ENCODE assay signal across 2 cellular contexts in the genomic region with DNA sequence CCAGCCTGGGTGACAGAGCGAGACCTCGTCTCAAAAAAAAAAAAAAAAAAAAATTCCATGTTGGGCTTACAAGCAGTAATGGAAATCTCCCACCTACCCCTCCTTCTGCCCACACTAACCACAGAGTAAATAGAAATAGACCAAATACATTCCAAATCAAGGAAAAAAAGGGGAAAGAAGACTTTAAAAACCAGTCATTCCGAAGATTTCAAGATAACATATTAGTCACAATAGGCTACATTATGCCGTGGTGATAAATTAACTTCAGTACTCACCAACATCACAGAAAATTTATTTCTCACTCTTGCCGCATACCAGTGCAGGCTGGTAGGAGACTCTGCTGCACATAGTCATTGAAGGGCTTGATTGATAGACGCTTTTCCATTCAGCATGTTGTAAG.
TF ChIP-seq lines count a peak whose summit lies in the region.

No MANE protein-coding gene starts in this region.

TF ChIP-seq in HepG2, 621 proteins besides CTCF, POLR2A, EP300 and RAD21:
- TF ChIP-seq, protein P1, sequence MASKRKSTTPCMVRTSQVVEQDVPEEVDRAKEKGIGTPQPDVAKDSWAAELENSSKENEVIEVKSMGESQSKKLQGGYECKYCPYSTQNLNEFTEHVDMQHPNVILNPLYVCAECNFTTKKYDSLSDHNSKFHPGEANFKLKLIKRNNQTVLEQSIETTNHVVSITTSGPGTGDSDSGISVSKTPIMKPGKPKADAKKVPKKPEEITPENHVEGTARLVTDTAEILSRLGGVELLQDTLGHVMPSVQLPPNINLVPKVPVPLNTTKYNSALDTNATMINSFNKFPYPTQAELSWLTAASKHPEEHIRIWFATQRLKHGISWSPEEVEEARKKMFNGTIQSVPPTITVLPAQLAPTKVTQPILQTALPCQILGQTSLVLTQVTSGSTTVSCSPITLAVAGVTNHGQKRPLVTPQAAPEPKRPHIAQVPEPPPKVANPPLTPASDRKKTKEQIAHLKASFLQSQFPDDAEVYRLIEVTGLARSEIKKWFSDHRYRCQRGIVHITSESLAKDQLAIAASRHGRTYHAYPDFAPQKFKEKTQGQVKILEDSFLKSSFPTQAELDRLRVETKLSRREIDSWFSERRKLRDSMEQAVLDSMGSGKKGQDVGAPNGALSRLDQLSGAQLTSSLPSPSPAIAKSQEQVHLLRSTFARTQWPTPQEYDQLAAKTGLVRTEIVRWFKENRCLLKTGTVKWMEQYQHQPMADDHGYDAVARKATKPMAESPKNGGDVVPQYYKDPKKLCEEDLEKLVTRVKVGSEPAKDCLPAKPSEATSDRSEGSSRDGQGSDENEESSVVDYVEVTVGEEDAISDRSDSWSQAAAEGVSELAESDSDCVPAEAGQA (IDR thresholded peaks at IDR 0.05; ENCODE audit: low read depth) = no peak
- TF ChIP-seq, protein P1 (CRISPR knock-in tag; IDR thresholded peaks at IDR 0.05; ENCODE audit: borderline replicate concordance) = no peak
- TF ChIP-seq, protein P2, sequence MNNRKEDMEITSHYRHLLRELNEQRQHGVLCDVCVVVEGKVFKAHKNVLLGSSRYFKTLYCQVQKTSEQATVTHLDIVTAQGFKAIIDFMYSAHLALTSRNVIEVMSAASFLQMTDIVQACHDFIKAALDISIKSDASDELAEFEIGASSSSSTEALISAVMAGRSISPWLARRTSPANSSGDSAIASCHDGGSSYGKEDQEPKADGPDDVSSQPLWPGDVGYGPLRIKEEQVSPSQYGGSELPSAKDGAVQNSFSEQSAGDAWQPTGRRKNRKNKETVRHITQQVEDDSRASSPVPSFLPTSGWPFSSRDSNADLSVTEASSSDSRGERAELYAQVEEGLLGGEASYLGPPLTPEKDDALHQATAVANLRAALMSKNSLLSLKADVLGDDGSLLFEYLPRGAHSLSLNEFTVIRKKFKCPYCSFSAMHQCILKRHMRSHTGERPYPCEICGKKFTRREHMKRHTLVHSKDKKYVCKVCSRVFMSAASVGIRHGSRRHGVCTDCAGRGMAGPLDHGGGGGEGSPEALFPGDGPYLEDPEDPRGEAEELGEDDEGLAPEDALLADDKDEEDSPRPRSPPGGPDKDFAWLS (CRISPR knock-in tag; IDR thresholded peaks at IDR 0.05; ENCODE audit: borderline replicate concordance) = no peak
- TF ChIP-seq RELA (CRISPR knock-in tag; IDR thresholded peaks at IDR 0.05) (no peak), ZBTB21 (CRISPR knock-in tag; IDR thresholded peaks at IDR 0.05) (no peak), NR2F6 (IDR thresholded peaks at IDR 0.05) (no peak), NR2F6 (CRISPR knock-in tag; IDR thresholded peaks at IDR 0.05) (no peak), HDAC1 (CRISPR knock-in tag; IDR thresholded peaks at IDR 0.05) (no peak)

TF ChIP-seq in H1, 55 proteins besides CTCF, POLR2A, EP300 and RAD21:
- TF ChIP-seq ASH2L (IDR thresholded peaks at IDR 0.05; ENCODE audit: low read length) (no peak), SRF (IDR thresholded peaks at IDR 0.05; ENCODE audit: low read depth, low read length) (no peak), SIN3A (conservative IDR thresholded peaks at IDR 0.05 in 1 of 2, IDR thresholded peaks at IDR 0.05 in 1 of 2; ENCODE audit: low read depth in 1 of 2, low read length in 2 of 2) (no peak), SP1 (IDR thresholded peaks at IDR 0.05; ENCODE audit: low read depth, low read length) (no peak), HDAC2 (IDR thresholded peaks at IDR 0.05; ENCODE audit: borderline replicate concordance in 1 of 2, low read depth in 2 of 2, low read length in 2 of 2) (no peak), CREB1 (IDR thresholded peaks at IDR 0.05) (no peak), SAP30 (IDR thresholded peaks at IDR 0.05; ENCODE audit: insufficient read depth, insufficient replicate concordance, low read length) (no peak), GABPA (IDR thresholded peaks at IDR 0.05; ENCODE audit: borderline replicate concordance, insufficient read depth, low read length) (no peak), KDM5A (IDR thresholded peaks at IDR 0.05; ENCODE audit: low read length) (no peak)
- TF ChIP-seq, protein P3, sequence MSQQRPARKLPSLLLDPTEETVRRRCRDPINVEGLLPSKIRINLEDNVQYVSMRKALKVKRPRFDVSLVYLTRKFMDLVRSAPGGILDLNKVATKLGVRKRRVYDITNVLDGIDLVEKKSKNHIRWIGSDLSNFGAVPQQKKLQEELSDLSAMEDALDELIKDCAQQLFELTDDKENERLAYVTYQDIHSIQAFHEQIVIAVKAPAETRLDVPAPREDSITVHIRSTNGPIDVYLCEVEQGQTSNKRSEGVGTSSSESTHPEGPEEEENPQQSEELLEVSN (IDR thresholded peaks at IDR 0.05) = no peak
- TF ChIP-seq, protein P4, sequence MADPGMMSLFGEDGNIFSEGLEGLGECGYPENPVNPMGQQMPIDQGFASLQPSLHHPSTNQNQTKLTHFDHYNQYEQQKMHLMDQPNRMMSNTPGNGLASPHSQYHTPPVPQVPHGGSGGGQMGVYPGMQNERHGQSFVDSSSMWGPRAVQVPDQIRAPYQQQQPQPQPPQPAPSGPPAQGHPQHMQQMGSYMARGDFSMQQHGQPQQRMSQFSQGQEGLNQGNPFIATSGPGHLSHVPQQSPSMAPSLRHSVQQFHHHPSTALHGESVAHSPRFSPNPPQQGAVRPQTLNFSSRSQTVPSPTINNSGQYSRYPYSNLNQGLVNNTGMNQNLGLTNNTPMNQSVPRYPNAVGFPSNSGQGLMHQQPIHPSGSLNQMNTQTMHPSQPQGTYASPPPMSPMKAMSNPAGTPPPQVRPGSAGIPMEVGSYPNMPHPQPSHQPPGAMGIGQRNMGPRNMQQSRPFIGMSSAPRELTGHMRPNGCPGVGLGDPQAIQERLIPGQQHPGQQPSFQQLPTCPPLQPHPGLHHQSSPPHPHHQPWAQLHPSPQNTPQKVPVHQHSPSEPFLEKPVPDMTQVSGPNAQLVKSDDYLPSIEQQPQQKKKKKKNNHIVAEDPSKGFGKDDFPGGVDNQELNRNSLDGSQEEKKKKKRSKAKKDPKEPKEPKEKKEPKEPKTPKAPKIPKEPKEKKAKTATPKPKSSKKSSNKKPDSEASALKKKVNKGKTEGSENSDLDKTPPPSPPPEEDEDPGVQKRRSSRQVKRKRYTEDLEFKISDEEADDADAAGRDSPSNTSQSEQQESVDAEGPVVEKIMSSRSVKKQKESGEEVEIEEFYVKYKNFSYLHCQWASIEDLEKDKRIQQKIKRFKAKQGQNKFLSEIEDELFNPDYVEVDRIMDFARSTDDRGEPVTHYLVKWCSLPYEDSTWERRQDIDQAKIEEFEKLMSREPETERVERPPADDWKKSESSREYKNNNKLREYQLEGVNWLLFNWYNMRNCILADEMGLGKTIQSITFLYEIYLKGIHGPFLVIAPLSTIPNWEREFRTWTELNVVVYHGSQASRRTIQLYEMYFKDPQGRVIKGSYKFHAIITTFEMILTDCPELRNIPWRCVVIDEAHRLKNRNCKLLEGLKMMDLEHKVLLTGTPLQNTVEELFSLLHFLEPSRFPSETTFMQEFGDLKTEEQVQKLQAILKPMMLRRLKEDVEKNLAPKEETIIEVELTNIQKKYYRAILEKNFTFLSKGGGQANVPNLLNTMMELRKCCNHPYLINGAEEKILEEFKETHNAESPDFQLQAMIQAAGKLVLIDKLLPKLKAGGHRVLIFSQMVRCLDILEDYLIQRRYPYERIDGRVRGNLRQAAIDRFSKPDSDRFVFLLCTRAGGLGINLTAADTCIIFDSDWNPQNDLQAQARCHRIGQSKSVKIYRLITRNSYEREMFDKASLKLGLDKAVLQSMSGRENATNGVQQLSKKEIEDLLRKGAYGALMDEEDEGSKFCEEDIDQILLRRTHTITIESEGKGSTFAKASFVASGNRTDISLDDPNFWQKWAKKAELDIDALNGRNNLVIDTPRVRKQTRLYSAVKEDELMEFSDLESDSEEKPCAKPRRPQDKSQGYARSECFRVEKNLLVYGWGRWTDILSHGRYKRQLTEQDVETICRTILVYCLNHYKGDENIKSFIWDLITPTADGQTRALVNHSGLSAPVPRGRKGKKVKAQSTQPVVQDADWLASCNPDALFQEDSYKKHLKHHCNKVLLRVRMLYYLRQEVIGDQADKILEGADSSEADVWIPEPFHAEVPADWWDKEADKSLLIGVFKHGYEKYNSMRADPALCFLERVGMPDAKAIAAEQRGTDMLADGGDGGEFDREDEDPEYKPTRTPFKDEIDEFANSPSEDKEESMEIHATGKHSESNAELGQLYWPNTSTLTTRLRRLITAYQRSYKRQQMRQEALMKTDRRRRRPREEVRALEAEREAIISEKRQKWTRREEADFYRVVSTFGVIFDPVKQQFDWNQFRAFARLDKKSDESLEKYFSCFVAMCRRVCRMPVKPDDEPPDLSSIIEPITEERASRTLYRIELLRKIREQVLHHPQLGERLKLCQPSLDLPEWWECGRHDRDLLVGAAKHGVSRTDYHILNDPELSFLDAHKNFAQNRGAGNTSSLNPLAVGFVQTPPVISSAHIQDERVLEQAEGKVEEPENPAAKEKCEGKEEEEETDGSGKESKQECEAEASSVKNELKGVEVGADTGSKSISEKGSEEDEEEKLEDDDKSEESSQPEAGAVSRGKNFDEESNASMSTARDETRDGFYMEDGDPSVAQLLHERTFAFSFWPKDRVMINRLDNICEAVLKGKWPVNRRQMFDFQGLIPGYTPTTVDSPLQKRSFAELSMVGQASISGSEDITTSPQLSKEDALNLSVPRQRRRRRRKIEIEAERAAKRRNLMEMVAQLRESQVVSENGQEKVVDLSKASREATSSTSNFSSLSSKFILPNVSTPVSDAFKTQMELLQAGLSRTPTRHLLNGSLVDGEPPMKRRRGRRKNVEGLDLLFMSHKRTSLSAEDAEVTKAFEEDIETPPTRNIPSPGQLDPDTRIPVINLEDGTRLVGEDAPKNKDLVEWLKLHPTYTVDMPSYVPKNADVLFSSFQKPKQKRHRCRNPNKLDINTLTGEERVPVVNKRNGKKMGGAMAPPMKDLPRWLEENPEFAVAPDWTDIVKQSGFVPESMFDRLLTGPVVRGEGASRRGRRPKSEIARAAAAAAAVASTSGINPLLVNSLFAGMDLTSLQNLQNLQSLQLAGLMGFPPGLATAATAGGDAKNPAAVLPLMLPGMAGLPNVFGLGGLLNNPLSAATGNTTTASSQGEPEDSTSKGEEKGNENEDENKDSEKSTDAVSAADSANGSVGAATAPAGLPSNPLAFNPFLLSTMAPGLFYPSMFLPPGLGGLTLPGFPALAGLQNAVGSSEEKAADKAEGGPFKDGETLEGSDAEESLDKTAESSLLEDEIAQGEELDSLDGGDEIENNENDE (IDR thresholded peaks at IDR 0.05; ENCODE audit: insufficient replicate concordance, low read length) = no peak
- TF ChIP-seq, protein P5, sequence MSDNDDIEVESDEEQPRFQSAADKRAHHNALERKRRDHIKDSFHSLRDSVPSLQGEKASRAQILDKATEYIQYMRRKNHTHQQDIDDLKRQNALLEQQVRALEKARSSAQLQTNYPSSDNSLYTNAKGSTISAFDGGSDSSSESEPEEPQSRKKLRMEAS (IDR thresholded peaks at IDR 0.05) = no peak
- TF ChIP-seq, protein P6, sequence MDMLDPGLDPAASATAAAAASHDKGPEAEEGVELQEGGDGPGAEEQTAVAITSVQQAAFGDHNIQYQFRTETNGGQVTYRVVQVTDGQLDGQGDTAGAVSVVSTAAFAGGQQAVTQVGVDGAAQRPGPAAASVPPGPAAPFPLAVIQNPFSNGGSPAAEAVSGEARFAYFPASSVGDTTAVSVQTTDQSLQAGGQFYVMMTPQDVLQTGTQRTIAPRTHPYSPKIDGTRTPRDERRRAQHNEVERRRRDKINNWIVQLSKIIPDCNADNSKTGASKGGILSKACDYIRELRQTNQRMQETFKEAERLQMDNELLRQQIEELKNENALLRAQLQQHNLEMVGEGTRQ (IDR thresholded peaks at IDR 0.05; ENCODE audit: low read length) = no peak
